ENCODE assay signal across 8 cellular contexts in genomic region chr12:29103539-29103974, GRCh38. TPM values are rescaled to one million over a fixed set of nuclear protein-coding genes. Genes with fewer than 3 reads are reported as not detected.
DNase-seq lines count a peak whose midpoint lies in the region; ATAC-seq and TF ChIP-seq lines count a peak whose summit lies in the region.

No MANE protein-coding gene starts in this region.

- no peak for TF ChIP-seq EP300 in tibial nerve (IDR thresholded peaks at IDR 0.05)

- H3K27me3 ChIP-seq in tibial nerve = no peaks in the 10 kb centered on the region

- H3K4me3 ChIP-seq in NB4 (ENCODE audit: low read depth, low read length) (peak overlapping the region; percentile 48), tibial nerve (no peak overlapping the region)

- H3K27ac ChIP-seq in tibial nerve = peak overlapping the region in 1 of 4 donors; percentile 28

- H3K4me1 ChIP-seq in tibial nerve = peaks cover 0 to 4% (median 0%) of the 10 kb centered on the region in 4 donors

- peaks cover 0 to 5% (median 0%) of the 10 kb centered on the region in 4 donors for H3K9me3 ChIP-seq in tibial nerve

- TF ChIP-seq CTCF in NB4 (IDR thresholded peaks at IDR 0.05; ENCODE audit: low read depth, low read length) (no peak), tibial nerve (IDR thresholded peaks at IDR 0.05) (no peak)

- TF ChIP-seq POLR2A in NB4 (IDR thresholded peaks at IDR 0.05; ENCODE audit: extremely low read depth, insufficient read length) = no peak
- no peak for TF ChIP-seq POLR2A in tibial nerve (IDR thresholded peaks at IDR 0.05)

- ATAC-seq in GM18502 (IDR thresholded peaks at IDR 0.05; ENCODE audit: poor library complexity, unreplicated experiment) (peak; percentile 97), HG02588 (IDR thresholded peaks at IDR 0.05; ENCODE audit: unreplicated experiment) (peak; percentile 98)

- WGBS in tibial nerve, 2 donors = 86 to 89% methylated on average over 5 of the region's 5 CpGs

- no peaks in the 10 kb centered on the region for H3K36me3 ChIP-seq in tibial nerve

- peak; percentile 88 for DNase-seq in NB4 (ENCODE audit: low read depth)
- peak; percentile 35 for DNase-seq in activated naive CD4-positive, alpha-beta T cell treated with anti-CD3 and anti-CD28 coated beads, Interleukin-2, amount 50 U/mL, for 16 hours
- peak; percentile 17 for DNase-seq in stimulated activated naive CD4-positive, alpha-beta T cell treated with Interleukin-2 at 50 U/mL for 16 hours (lab: John Stamatoyannopoulos, UW)
- no peak for DNase-seq in DMS53 treated with DMSO at 0.1 percent for 48 hours (lab: John Stamatoyannopoulos, UW; ENCODE audit: unreplicated experiment)
- no peak for DNase-seq in tibial nerve (ENCODE audit: low spot score in 2 of 2)
- DNase-seq in HuH-7.5 (ENCODE audit: low spot score) = no peak

RNA-seq across cellular contexts. Expression of gene FAR2, which starts 45.5 kb away (rescaled TPM):
- 10 to 100 TPM in 1 of 4 donors, 1 to 10 TPM in 3; 8.4 to 16.6 (median 8.8) TPM for total RNA-seq in tibial nerve

Comparison
In these comparisons a context has a peak if more than half of its experiments do, and no peak if none do; other contexts are left out.
1. DNase-seq: peak in NB4 (single experiment), activated naive CD4-positive, alpha-beta T cell treated with anti-CD3 and anti-CD28 coated beads, Interleukin-2, amount 50 U/mL, for 16 hours (single experiment) and stimulated activated naive CD4-positive, alpha-beta T cell treated with Interleukin-2 at 50 U/mL for 16 hours (single experiment); none in DMS53 treated with DMSO at 0.1 percent for 48 hours (single experiment), tibial nerve (0 of 2) and HuH-7.5 (single experiment).